Comparison of ENCODE assay signal across 9 cellular contexts in the genomic region with DNA sequence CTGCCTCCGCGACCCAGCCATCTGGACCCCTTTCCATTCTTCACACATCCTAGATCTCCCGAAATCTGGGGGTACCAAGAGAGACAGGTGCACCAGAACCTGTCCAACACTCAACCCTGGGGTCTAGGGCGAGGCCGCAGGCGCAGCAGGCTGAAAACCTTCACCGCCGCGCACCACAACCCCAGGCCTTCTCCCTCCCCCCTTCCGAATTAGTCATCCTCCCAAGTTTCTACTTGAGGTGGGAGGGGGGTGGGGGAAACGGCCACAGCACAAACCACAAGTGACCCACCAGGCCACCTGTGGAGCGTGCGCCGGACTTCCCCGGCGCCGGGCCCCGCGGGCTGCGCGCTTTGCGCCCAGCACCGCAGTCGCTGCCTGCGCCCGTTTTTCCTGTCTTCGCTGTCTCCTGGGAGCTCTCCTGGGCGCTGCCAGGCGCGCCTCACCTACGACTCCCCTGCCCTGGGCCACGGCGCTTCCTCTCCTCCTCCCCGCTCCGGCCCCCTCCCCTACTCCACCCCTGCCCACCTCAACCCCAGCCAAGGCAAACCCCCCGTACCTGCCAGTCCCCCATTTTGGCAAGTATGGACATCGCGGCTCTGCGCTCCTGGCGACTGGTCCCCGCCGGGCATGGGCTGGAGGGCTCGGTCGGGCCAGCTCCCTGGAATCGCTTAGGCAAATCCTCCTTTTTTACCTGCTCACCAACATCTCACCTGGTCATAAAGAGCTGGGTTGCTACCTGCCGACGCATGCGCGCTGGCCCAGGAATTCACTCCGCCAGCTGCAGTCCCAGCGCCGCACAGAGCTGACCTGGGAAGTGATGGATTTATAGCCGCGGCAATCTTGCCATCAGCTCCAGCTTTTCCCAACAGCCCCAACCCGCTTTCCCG. TPM values are rescaled to one million over a fixed set of nuclear protein-coding genes. Genes with fewer than 3 reads are reported as not detected.
A peak's percentile ranks its signal among the peaks of the same experiment; 100 is the strongest.
DNase-seq lines count a peak whose midpoint lies in the region; ATAC-seq and TF ChIP-seq lines count a peak whose summit lies in the region.
"Had no signal": no experiment of that assay in that cellular context is flagged by ENCODE, and none has a peak within 500 bp of the region (broad histone marks: within the 10 kb centered on the region; RNA-seq: fewer than 3 reads in every experiment).

No MANE protein-coding gene starts in this region.

- CTCF ChIA-PET in GM10248 (lab: Yijun Ruan, JAX) (interaction anchor here (1.4 to 2.5 kb wide), 2 partner anchors 9 to 10 kb away, joined by 6 read pairs; no protein-coding TSS in a partner anchor), MCF 10A (lab: Yijun Ruan, JAX) (interaction anchor here (0.6 to 4.2 kb wide), 9 partner anchors 10 to 1346 kb away, joined by 3 to 29 read pairs (median 4); no protein-coding TSS in a partner anchor)

- H3K27ac Mint-ChIP-seq in MCF 10A (ENCODE audit: low read depth, unreplicated experiment), result peak overlapping the region; percentile 99

- TF ChIP-seq POLR2A in right lobe of liver (IDR thresholded peaks at IDR 0.05), result no peak

- H3K36me3 Mint-ChIP-seq in MCF 10A (ENCODE audit: insufficient read depth, unreplicated experiment), result peaks cover 31% of the 10 kb centered on the region

- TF ChIP-seq CTCF in GM10248 (IDR thresholded peaks at IDR 0.05; ENCODE audit: control extremely low read depth, extremely low read depth, low read depth, missing control alignments) (no peak), MCF 10A (IDR thresholded peaks at IDR 0.05; ENCODE audit: unreplicated experiment) (no peak), mucosa of descending colon (IDR thresholded peaks at IDR 0.05) (no peak), right lobe of liver (IDR thresholded peaks at IDR 0.05) (no peak)

- H3K27me3 ChIP-seq in right lobe of liver, result peaks cover 28 to 74% of the 10 kb centered on the region in 2 donors

- H3K27me3 Mint-ChIP-seq in MCF 10A (ENCODE audit: insufficient read depth, unreplicated experiment), result no peaks in the 10 kb centered on the region

- peaks cover 3% of the 10 kb centered on the region for H3K4me1 ChIP-seq in mucosa of descending colon (ENCODE audit: low read depth)
- H3K4me1 ChIP-seq in right lobe of liver, result peaks cover 0 to 10% (median 0%) of the 10 kb centered on the region in 4 donors

- H3K36me3 ChIP-seq in mucosa of descending colon (ENCODE audit: low read depth), result no peaks in the 10 kb centered on the region
- no peaks in the 10 kb centered on the region for H3K36me3 ChIP-seq in right lobe of liver

- no peak overlapping the region for H3K27ac ChIP-seq in right lobe of liver

- H3K4me3 Mint-ChIP-seq in MCF 10A (ENCODE audit: unreplicated experiment), result peak overlapping the region; percentile 94

- DNase-seq in GM10248 (ENCODE audit: extremely low spot score) (peak; percentile 56), MCF 10A (ENCODE audit: unreplicated experiment) (peak; percentile 96), mucosa of descending colon (peak in 2 of 3 donors; percentile 56 to 60), right lobe of liver (no peak), HuH-7.5 (ENCODE audit: low spot score) (no peak)
- DNase-seq: stimulated activated CD4-positive, alpha-beta T cell treated with anti-CD3 and anti-CD28 coated beads, Interleukin-4, amount 100 ng/mL, for 4 hours had no signal

- POLR2A ChIA-PET in GM10248 (lab: Yijun Ruan, JAX) (no interaction called here), MCF 10A (lab: Yijun Ruan, JAX) (interaction anchor here (0.6 to 14.6 kb wide), 28 partner anchors 11 to 1442 kb away, joined by 3 to 763 read pairs (median 5); a partner anchor contains a TSS)

- intact Hi-C loops in MCF 10A (cut with micrococcal nuclease) (loop anchor here (5.0 to 10.0 kb wide), 3 partner anchors 567 to 1274 kb away; no protein-coding TSS in a partner anchor), mucosa of descending colon (cut with DNase I, micrococcal nuclease) (no loop called here), right lobe of liver (cut with DNase I) (no loop called here)

- peaks cover 24% of the 10 kb centered on the region for H3K4me1 Mint-ChIP-seq in MCF 10A (ENCODE audit: insufficient read depth, unreplicated experiment)

- 4% methylated on average over 21 of the region's 56 CpGs for WGBS in right lobe of liver (ENCODE audit: insufficient coverage, low coverage, low lambda C conversion rate, missing lambda C conversion rate)

- no peaks in the 10 kb centered on the region for H3K9me3 Mint-ChIP-seq in MCF 10A (ENCODE audit: unreplicated experiment)

- H3K9me3 ChIP-seq in mucosa of descending colon (no peaks in the 10 kb centered on the region), right lobe of liver (no peaks in the 10 kb centered on the region)

- BruUV-seq in MCF 10A (replicated peaks; lab: Mats Ljungman, UMichigan), result no TSS peak

- H3K4me3 ChIP-seq in mucosa of descending colon (no peak overlapping the region), right lobe of liver (no peak overlapping the region)

- ATAC-seq in HG03442 (IDR thresholded peaks at IDR 0.05; ENCODE audit: unreplicated experiment) (peak; percentile 30), mucosa of descending colon (peak; percentile 63), GM18519 (IDR thresholded peaks at IDR 0.05; ENCODE audit: low FRiP score, unreplicated experiment) (no peak), GM21737 (IDR thresholded peaks at IDR 0.05; ENCODE audit: unreplicated experiment) (no peak), right lobe of liver (no peak)

RNA-seq across cellular contexts. Expression of a gene that starts 4.2 kb away (rescaled TPM):
- 78.2 and 87.4 TPM in 2 replicates for total RNA-seq in MCF 10A (2022)
- under 1 TPM; 0.09 to 0.98 (median 0.53) TPM for total RNA-seq in mucosa of descending colon
- total RNA-seq in right lobe of liver, result under 1 TPM in 3 of 6 experiments, not detected in 3; 0.07 to 0.18 (median 0.12) TPM

Comparison
In these comparisons a context has a peak if more than half of its experiments do, and no peak if none do; other contexts are left out.
1. DNase-seq: peak in GM10248 (single experiment), MCF 10A (single experiment) and mucosa of descending colon (2 of 3); none in right lobe of liver (0 of 3) and HuH-7.5 (single experiment).
2. ATAC-seq: peak in HG03442 (single experiment) and mucosa of descending colon (single experiment); none in GM18519 (single experiment), GM21737 (single experiment) and right lobe of liver (0 of 4).
3. RNA of a gene that starts 4.2 kb away (total RNA-seq): 78.2 to 87.4 TPM in MCF 10A; 0.09 to 0.98 TPM in mucosa of descending colon and 0.07 to 0.18 TPM in right lobe of liver; every median in the first group is over 10 times any median in the second.